In genomic region chr10:72255977-72256729, GRCh38 we compare ENCODE assay signal across 10 cellular contexts. TPM values are rescaled to one million over a fixed set of nuclear protein-coding genes. Genes with fewer than 3 reads are reported as not detected.
DNase-seq lines count a peak whose midpoint lies in the region; ATAC-seq lines count a peak whose summit lies in the region.
"Had no signal": no experiment of that assay in that cellular context is flagged by ENCODE, and none has a peak within 500 bp of the region (broad histone marks: within the 10 kb centered on the region; RNA-seq: fewer than 3 reads in every experiment).

No MANE protein-coding gene starts in this region.

- H3K27me3 ChIP-seq in layer of hippocampus (ENCODE audit: control insufficient read depth, insufficient read depth, low read length) (no peaks in the 10 kb centered on the region), stomach smooth muscle (ENCODE audit: control insufficient read depth in 1 of 2, insufficient read depth in 2 of 2, low read length in 2 of 2) (no peaks in the 10 kb centered on the region)

- H3K27ac ChIP-seq in layer of hippocampus (ENCODE audit: low read depth, low read length) (peak overlapping the region; percentile 99), stomach smooth muscle (ENCODE audit: low read length) (peak overlapping the region; percentile 96)

- no peaks in the 10 kb centered on the region for H3K9me3 ChIP-seq in stomach smooth muscle (ENCODE audit: control insufficient read depth in 2 of 2, low read length in 2 of 2)

- no peaks in the 10 kb centered on the region for H3K36me3 Mint-ChIP-seq in activated naive CD4-positive, alpha-beta T cell treated with anti-CD3 and anti-CD28 coated beads, Interleukin-2, amount 50 U/mL, for 72 hours

- DNase-seq in NCI-H2171 treated with DMSO at 0.1 percent for 48 hours (lab: John Stamatoyannopoulos, UW): peak; percentile 18
- no peak for DNase-seq in NCI-H2171 (lab: John Stamatoyannopoulos, UW)
- no peak for DNase-seq in activated naive CD4-positive, alpha-beta T cell treated with anti-CD3 and anti-CD28 coated beads, Interleukin-2, amount 50 U/mL, for 72 hours (ENCODE audit: low spot score in 2 of 2)
- DNase-seq in activated CD4-positive, CD25-positive, alpha-beta regulatory T cell treated with anti-CD3 and anti-CD28 coated beads, Interleukin-2, amount 50 U/mL, for 72 hours: no peak
- no peak for DNase-seq in mesenteric fat pad (ENCODE audit: low spot score)
- DNase-seq: 8988T, NCI-H1417 had no signal

- peak overlapping the region; percentile 77 to 93 for H3K27ac Mint-ChIP-seq in activated naive CD4-positive, alpha-beta T cell treated with anti-CD3 and anti-CD28 coated beads, Interleukin-2, amount 50 U/mL, for 72 hours

- H3K9me3 Mint-ChIP-seq in activated naive CD4-positive, alpha-beta T cell treated with anti-CD3 and anti-CD28 coated beads, Interleukin-2, amount 50 U/mL, for 72 hours: no peaks in the 10 kb centered on the region

- no peak for ATAC-seq in activated naive CD4-positive, alpha-beta T cell treated with anti-CD3 and anti-CD28 coated beads, Interleukin-2, amount 50 U/mL, for 72 hours
- ATAC-seq in GM18907 (IDR thresholded peaks at IDR 0.05; ENCODE audit: unreplicated experiment): no peak

- H3K9ac ChIP-seq in stomach smooth muscle (ENCODE audit: low read length in 2 of 2): no peak overlapping the region

- H3K4me1 ChIP-seq in stomach smooth muscle (ENCODE audit: control insufficient read depth, insufficient read depth, low read length): peaks cover 70% of the 10 kb centered on the region

- H3K36me3 ChIP-seq in stomach smooth muscle (ENCODE audit: control insufficient read depth in 2 of 2, insufficient read depth in 2 of 2, low read length in 2 of 2): no peaks in the 10 kb centered on the region

- no peak overlapping the region for H3K4me3 ChIP-seq in stomach smooth muscle (ENCODE audit: low read length in 2 of 2)

RNA-seq across cellular contexts. Expression of gene DDIT4, which starts 17.6 kb away (rescaled TPM):
- 1,000 to 10,000 TPM; 1,025 to 1,076 TPM for total RNA-seq in activated naive CD4-positive, alpha-beta T cell treated with anti-CD3 and anti-CD28 coated beads, Interleukin-2, amount 50 U/mL, for 72 hours
- 236 TPM for total RNA-seq in mesenteric fat pad

RNA-seq across cellular contexts. Expression of gene ASCC1, which starts 40.1 kb away (rescaled TPM):
- total RNA-seq in activated naive CD4-positive, alpha-beta T cell treated with anti-CD3 and anti-CD28 coated beads, Interleukin-2, amount 50 U/mL, for 72 hours: 10 to 100 TPM; 65.5 to 87.6 TPM
- 29.2 TPM for total RNA-seq in mesenteric fat pad

RNA-seq across cellular contexts. Expression of gene ANAPC16, which starts 40.3 kb away (rescaled TPM):
- 100 to 1,000 TPM in 1 of 2 donors, 10 to 100 TPM in 1; 88.2 to 107 TPM for total RNA-seq in activated naive CD4-positive, alpha-beta T cell treated with anti-CD3 and anti-CD28 coated beads, Interleukin-2, amount 50 U/mL, for 72 hours
- total RNA-seq in mesenteric fat pad: 80.9 TPM
